Comparison of ENCODE assay signal across 20 cellular contexts in the genomic region with DNA sequence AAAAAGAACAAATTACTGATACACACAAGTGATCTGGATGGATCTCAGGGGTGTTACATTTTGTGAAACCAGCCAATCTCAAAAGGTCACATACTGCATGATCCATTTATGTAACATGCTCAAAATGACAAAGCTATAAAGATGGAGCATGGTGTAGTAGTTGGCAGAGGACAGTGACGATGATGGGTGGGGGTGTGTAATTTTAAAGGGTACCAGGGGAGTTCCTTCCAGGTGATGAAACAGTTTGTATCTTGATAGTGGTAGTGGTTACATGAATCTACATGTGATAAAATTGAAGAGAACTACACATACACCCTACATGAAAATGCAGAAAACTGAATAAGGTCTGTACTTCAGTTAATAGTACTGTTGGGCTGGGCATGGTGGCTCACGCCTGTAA.
"Had no signal": no experiment of that assay in that cellular context is flagged by ENCODE, and none has a peak within 500 bp of the region (broad histone marks: within the 10 kb centered on the region; RNA-seq: fewer than 3 reads in every experiment).

No MANE protein-coding gene starts in this region.

- H3K4me3 Mint-ChIP-seq: activated T-cell treated with anti-CD3 and anti-CD28 coated beads, Interleukin-2, amount 50 U/mL, for 72 hours; effector memory CD8-positive, alpha-beta T cell; memory B cell; stimulated activated memory B cell treated with anti-CD40 and anti-IgM and Interleukin-4, amounts not matched to agents 10 μg/mL and 1 μg/mL and 100 μg/mL, for 72 hours had no signal

- H3K27me3 ChIP-seq: foreskin keratinocyte, ovary, right lobe of liver, testis had no signal

- H3K4me1 ChIP-seq: foreskin keratinocyte had no signal

- H3K27me3 Mint-ChIP-seq: effector memory CD8-positive, alpha-beta T cell; memory B cell; stimulated activated memory B cell treated with anti-CD40 and anti-IgM and Interleukin-4, amounts not matched to agents 10 μg/mL and 1 μg/mL and 100 μg/mL, for 72 hours had no signal

- H3K4me3 ChIP-seq: ovary, psoas muscle, right lobe of liver, testis had no signal

- H3K27ac Mint-ChIP-seq: activated T-cell treated with anti-CD3 and anti-CD28 coated beads, Interleukin-2, amount 50 U/mL, for 72 hours; effector memory CD8-positive, alpha-beta T cell; memory B cell; stimulated activated memory B cell treated with anti-CD40 and anti-IgM and Interleukin-4, amounts not matched to agents 10 μg/mL and 1 μg/mL and 100 μg/mL, for 72 hours had no signal

- H3K36me3 ChIP-seq: ovary, right lobe of liver had no signal

- DNase-seq: activated CD4-positive, alpha-beta T cell treated with anti-CD3 and anti-CD28 coated beads for 1 hour; activated CD8-positive, alpha-beta memory T cell treated with anti-CD3 and anti-CD28 coated beads for 24 hours; activated CD8-positive, alpha-beta memory T cell treated with anti-CD3 and anti-CD28 coated beads, Interleukin-2, amount 50 U/mL, for 48 hours; activated effector memory CD4-positive, alpha-beta T cell treated with anti-CD3 and anti-CD28 coated beads, Interleukin-2, amount 50 U/mL, for 16 hours; activated naive CD4-positive, alpha-beta T cell treated with anti-CD3 and anti-CD28 coated beads, Interleukin-2, amount 50 U/mL, for 16 hours; activated T-cell treated with anti-CD3 and anti-CD28 coated beads, Interleukin-2, amount 50 U/mL, for 72 hours; dermis blood vessel endothelial cell; effector memory CD8-positive, alpha-beta T cell; foreskin keratinocyte; kidney glomerular epithelial cell; left ventricle myocardium superior; ovary; psoas muscle; right lobe of liver; stimulated activated CD4-positive, alpha-beta T cell treated with anti-CD3 and anti-CD28 coated beads, Interleukin-4, amount 100 ng/mL, for 4 hours; testis; WERI-Rb-1 had no signal

- H3K9me3 ChIP-seq: ovary, psoas muscle, right lobe of liver, testis had no signal

- FAIRE-seq: bronchial epithelial cell had no signal

- H3K27ac ChIP-seq: foreskin keratinocyte, psoas muscle, testis, WERI-Rb-1 had no signal

- H3K9me3 Mint-ChIP-seq: activated T-cell treated with anti-CD3 and anti-CD28 coated beads, Interleukin-2, amount 50 U/mL, for 72 hours; effector memory CD8-positive, alpha-beta T cell; memory B cell; stimulated activated memory B cell treated with anti-CD40 and anti-IgM and Interleukin-4, amounts not matched to agents 10 μg/mL and 1 μg/mL and 100 μg/mL, for 72 hours had no signal
